Comparison of ENCODE assay signal across 10 cellular contexts in genomic region chr16:2028146-2028545, GRCh38. TPM values are rescaled to one million over a fixed set of nuclear protein-coding genes. Genes with fewer than 3 reads are reported as not detected.
A peak's percentile ranks its signal among the peaks of the same experiment; 100 is the strongest.
DNase-seq lines count a peak whose midpoint lies in the region; ATAC-seq and TF ChIP-seq lines count a peak whose summit lies in the region.
"Had no signal": no experiment of that assay in that cellular context is flagged by ENCODE, and none has a peak within 500 bp of the region (broad histone marks: within the 10 kb centered on the region; RNA-seq: fewer than 3 reads in every experiment).

No MANE protein-coding gene starts in this region.

- no peaks in the 10 kb centered on the region; the same call in 1 of the 2 replicates for H3K4me1 ChIP-seq in GM23338 (ENCODE audit: insufficient read depth)
- H3K4me1 ChIP-seq in adipocyte (ENCODE audit: control insufficient read depth, insufficient read depth, low read length): peaks cover 12% of the 10 kb centered on the region
- peaks cover 19 to 74% of the 10 kb centered on the region in 2 donors for H3K4me1 ChIP-seq in left lung
- H3K4me1 ChIP-seq in stomach: peaks cover 50 to 81% (median 71%) of the 10 kb centered on the region in 4 donors

- WGBS in stomach, 5 donors: 15 to 56% (median 30%) methylated on average over 2 to 3 of the region's 3 CpGs

- no peak for TF ChIP-seq EP300 in stomach (IDR thresholded peaks at IDR 0.05)

- H3K27ac Mint-ChIP-seq in GM23338 (no peak overlapping the region), CD14-positive monocyte (no peak overlapping the region)

- H3F3A ChIP-seq in GM23338 (replicated peaks; ENCODE audit: low read depth): peaks cover 5% of the 10 kb centered on the region; the same call in 1 of the 2 replicates

- no peaks in the 10 kb centered on the region for H3K36me3 ChIP-seq in GM23338 (ENCODE audit: insufficient read depth)
- no peaks in the 10 kb centered on the region for H3K36me3 ChIP-seq in adipocyte (ENCODE audit: control insufficient read depth, insufficient read depth, low read length, severe bottlenecking)
- peaks cover 0 to 17% of the 10 kb centered on the region in 2 donors for H3K36me3 ChIP-seq in left lung
- H3K36me3 ChIP-seq in stomach: peaks cover 4 to 27% (median 15%) of the 10 kb centered on the region in 4 donors
- H3K36me3 ChIP-seq: neutrophil had no signal

- TF ChIP-seq CTCF in GM23338 (conservative IDR thresholded peaks at IDR 0.05; ENCODE audit: low read depth in 2 of 2): no peak
- TF ChIP-seq CTCF in left lung (IDR thresholded peaks at IDR 0.05): no peak
- no peak for TF ChIP-seq CTCF in stomach (IDR thresholded peaks at IDR 0.05)
- TF ChIP-seq CTCF in CD14-positive monocyte (IDR thresholded peaks at IDR 0.05): no peak

- no peak overlapping the region; the same call in 1 of the 2 replicates for H3K4me3 ChIP-seq in GM23338
- peak overlapping the region; percentile 79 for H3K4me3 ChIP-seq in adipocyte (ENCODE audit: low read length)
- peak overlapping the region; percentile 48 to 67 for H3K4me3 ChIP-seq in left lung
- peak overlapping the region; percentile 72 to 92 (median 78) for H3K4me3 ChIP-seq in stomach

- intact Hi-C loops in left lung (cut with DNase I): no loop called here
- intact Hi-C loops in stomach (cut with DNase I; ENCODE audit: low total_unique reads): loop anchor here (10.0 kb wide), 1 partner anchor 57 kb away; no protein-coding TSS in a partner anchor
- intact Hi-C loops in CD14-positive monocyte (cut with micrococcal nuclease): loop anchor here in 1 of 2 donors (5.0 kb wide), 1 partner anchor 119 kb away; the partner anchor contains the start of gene RAB26

- H3K9me3 Mint-ChIP-seq in GM23338: no peaks in the 10 kb centered on the region
- H3K9me3 Mint-ChIP-seq in CD14-positive monocyte: peaks cover 0 to 7% (median 2%) of the 10 kb centered on the region in 7 donors

- H3K36me3 Mint-ChIP-seq in GM23338 (ENCODE audit: low read depth) (no peaks in the 10 kb centered on the region), CD14-positive monocyte (peaks cover 3% of the 10 kb centered on the region in 2 donors)

- no peaks in the 10 kb centered on the region for H3K9me2 ChIP-seq in GM23338 (ENCODE audit: insufficient read depth)

- no peak for DNase-seq in GM23338 (ENCODE audit: low spot score)
- no peak for DNase-seq in adipocyte (ENCODE audit: low read depth)
- no peak for DNase-seq in left lung
- DNase-seq in stomach: no peak
- no peak for DNase-seq in dermis blood vessel endothelial cell
- no peak for DNase-seq in CD14-positive monocyte (ENCODE audit: low spot score)
- DNase-seq in DMS 273 (lab: John Stamatoyannopoulos, UW; ENCODE audit: unreplicated experiment): no peak

- no peak for ATAC-seq in GM23338
- no peak for ATAC-seq in left lung
- no peak for ATAC-seq in GM18517 (IDR thresholded peaks at IDR 0.05; ENCODE audit: unreplicated experiment)

- no peak for TF ChIP-seq POLR2A in stomach (IDR thresholded peaks at IDR 0.05)

- H3K4me1 Mint-ChIP-seq in GM23338 (peaks cover 9% of the 10 kb centered on the region), CD14-positive monocyte (peaks cover 18% of the 10 kb centered on the region)

- H4K20me1 ChIP-seq in GM23338 (replicated peaks; ENCODE audit: insufficient read depth): no peaks in the 10 kb centered on the region

- no peaks in the 10 kb centered on the region for H3K9me3 ChIP-seq in adipocyte (ENCODE audit: control insufficient read depth, low read length)
- H3K9me3 ChIP-seq in left lung: no peaks in the 10 kb centered on the region
- H3K9me3 ChIP-seq in stomach: no peaks in the 10 kb centered on the region
- H3K9me3 ChIP-seq: neutrophil had no signal

- H3K4me3 Mint-ChIP-seq in GM23338 (peak overlapping the region; percentile 81; the same call in 2 of the 3 replicates), CD14-positive monocyte (peak overlapping the region in 1 of 2 donors; percentile 80)

- no peak overlapping the region for H3K9ac ChIP-seq in adipocyte (ENCODE audit: low read length)

- H3K4me2 ChIP-seq in GM23338: no peak overlapping the region

- H3K27me3 ChIP-seq in GM23338 (ENCODE audit: insufficient read depth) (peaks cover 36% of the 10 kb centered on the region), adipocyte (replicated peaks; ENCODE audit: control insufficient read depth, insufficient read depth, low read length) (no peaks in the 10 kb centered on the region), left lung (peaks cover 0 to 42% of the 10 kb centered on the region in 2 donors), stomach (peaks cover 0 to 7% (median 0%) of the 10 kb centered on the region in 3 donors)
- H3K27me3 ChIP-seq: brain microvascular endothelial cell had no signal

- H2AFZ ChIP-seq in GM23338: no peak overlapping the region

- H3K79me2 ChIP-seq in GM23338 (replicated peaks; ENCODE audit: insufficient read depth): no peaks in the 10 kb centered on the region

- H3K27me3 Mint-ChIP-seq in GM23338 (ENCODE audit: insufficient read depth, low read depth, poor library complexity) (peaks cover 9% of the 10 kb centered on the region), CD14-positive monocyte (ENCODE audit: low read depth in 3 of 3) (peaks cover 30 to 62% (median 47%) of the 10 kb centered on the region in 3 donors)

- H3K27ac ChIP-seq in GM23338 (ENCODE audit: low read depth): no peak overlapping the region
- peak overlapping the region in 1 of 2 donors; percentile 68 for H3K27ac ChIP-seq in left lung
- peak overlapping the region; percentile 72 to 95 (median 85) for H3K27ac ChIP-seq in stomach
- H3K27ac ChIP-seq: brain microvascular endothelial cell, neutrophil had no signal

TF ChIP-seq in GM23338, 12 proteins besides CTCF, POLR2A, EP300 and RAD21 (continues in another document):
- TF ChIP-seq STAT1 (IDR thresholded peaks at IDR 0.05; ENCODE audit: unreplicated experiment) (no peak), NANOG (IDR thresholded peaks at IDR 0.05; ENCODE audit: borderline replicate concordance) (no peak), POLR2AphosphoS5 (IDR thresholded peaks at IDR 0.05; ENCODE audit: low read depth) (no peak)

RNA-seq across cellular contexts. Expression of gene NHERF2, which starts 1.4 kb away (rescaled TPM):
- total RNA-seq in GM23338 (2014; rRNA removed; shearing (Covaris generic)): 15.4 and 16.5 TPM in 2 replicates
- polyA plus RNA-seq in GM23338 (2016; fragmentation: Nextera tagmentation; extraction: Ambion mirVana) (12.0 and 21.0 TPM in 2 replicates), stomach (100 to 1,000 TPM in 2 of 3 donors, 10 to 100 TPM in 1; 65.4 to 236 (median 157) TPM), CD14-positive monocyte (under 1 TPM; 0.66 to 0.78 TPM)
- total RNA-seq in left lung (100 to 1,000 TPM; 186 to 349 TPM), stomach (100 to 1,000 TPM in 2 of 5 donors, 10 to 100 TPM in 3; 17.4 to 201 (median 95.5) TPM), dermis blood vessel endothelial cell (33.5 and 79.6 TPM in 2 replicates)

RNA-seq across cellular contexts. Expression of gene NPW, which starts 8.6 kb away (rescaled TPM):
- 1.9 and 4.5 TPM in 2 replicates for total RNA-seq in GM23338 (2014; rRNA removed; shearing (Covaris generic))
- 37.0 and 37.6 TPM in 2 replicates for polyA plus RNA-seq in GM23338 (2016; fragmentation: Nextera tagmentation; extraction: Ambion mirVana)
- 1 to 10 TPM in 1 of 2 donors, under 1 TPM in 1; 0.94 to 3.1 TPM for total RNA-seq in left lung
- total RNA-seq in stomach: under 1 TPM in 1 of 5 donors, not detected in 4; 0.55 TPM
- 10 to 100 TPM in 1 of 3 donors, 1 to 10 TPM in 2; 1.6 to 12.4 (median 2.4) TPM for polyA plus RNA-seq in stomach
- 0.17 and 1.2 TPM in 2 replicates for total RNA-seq in dermis blood vessel endothelial cell
- not detected for polyA plus RNA-seq in CD14-positive monocyte

RNA-seq across cellular contexts. Expression of gene ZNF598, which starts 18.5 kb away (rescaled TPM):
- 31.7 and 48.6 TPM in 2 replicates for total RNA-seq in GM23338 (2014; rRNA removed; shearing (Covaris generic))
- polyA plus RNA-seq in GM23338 (2016; fragmentation: Nextera tagmentation; extraction: Ambion mirVana) (8.5 and 10.2 TPM in 2 replicates), stomach (10 to 100 TPM; 21.1 to 31.0 (median 21.4) TPM), CD14-positive monocyte (1 to 10 TPM; 1.4 to 1.5 TPM)
- total RNA-seq in left lung (10 to 100 TPM; 31.5 to 45.9 TPM), stomach (10 to 100 TPM; 16.3 to 86.2 (median 34.8) TPM), dermis blood vessel endothelial cell (19.1 and 28.2 TPM in 2 replicates)

RNA-seq across cellular contexts. Expression of gene NTHL1, which starts 19.5 kb away (rescaled TPM):
- 84.6 and 97.1 TPM in 2 replicates for total RNA-seq in GM23338 (2014; rRNA removed; shearing (Covaris generic))
- polyA plus RNA-seq in GM23338 (2016; fragmentation: Nextera tagmentation; extraction: Ambion mirVana) (87.9 and 94.9 TPM in 2 replicates), stomach (10 to 100 TPM; 29.2 to 40.6 (median 36.6) TPM), CD14-positive monocyte (10 to 100 TPM in 1 of 2 donors, 1 to 10 TPM in 1; 9.2 to 22.4 TPM)
- total RNA-seq in left lung (10 to 100 TPM; 19.4 to 29.8 TPM), stomach (100 to 1,000 TPM in 2 of 5 donors, 1 to 10 TPM in 3; 2.3 to 663 (median 9.5) TPM), dermis blood vessel endothelial cell (27.7 and 32.3 TPM in 2 replicates)

RNA-seq across cellular contexts. Expression of gene TSC2, which starts 19.6 kb away (rescaled TPM):
- total RNA-seq in GM23338 (2014; rRNA removed; shearing (Covaris generic)): 81.4 and 93.0 TPM in 2 replicates
- polyA plus RNA-seq in GM23338 (2016; fragmentation: Nextera tagmentation; extraction: Ambion mirVana): 36.3 and 40.5 TPM in 2 replicates
- 100 to 1,000 TPM; 116 to 126 TPM for total RNA-seq in left lung
- 100 to 1,000 TPM in 3 of 5 donors, 10 to 100 TPM in 2; 68.5 to 369 (median 118) TPM for total RNA-seq in stomach
- 10 to 100 TPM; 40.8 to 46.0 (median 41.1) TPM for polyA plus RNA-seq in stomach
- 40.8 and 59.3 TPM in 2 replicates for total RNA-seq in dermis blood vessel endothelial cell
- 10 to 100 TPM; 11.7 to 20.8 TPM for polyA plus RNA-seq in CD14-positive monocyte
